1 cellular context compared by ENCODE assay signal in genomic region chr5:139388198-139388821, GRCh38.
TF ChIP-seq lines count a peak whose summit lies in the region.

No MANE protein-coding gene starts in this region.

TF ChIP-seq in H1, 55 proteins besides CTCF, POLR2A, EP300 and RAD21:
- TF ChIP-seq SIN3A (conservative IDR thresholded peaks at IDR 0.05 in 1 of 2, IDR thresholded peaks at IDR 0.05 in 1 of 2; ENCODE audit: low read depth in 1 of 2, low read length in 2 of 2) (no peak), GTF2F1 (IDR thresholded peaks at IDR 0.05; ENCODE audit: borderline replicate concordance, low read depth, low read length) (no peak), BCL11A (IDR thresholded peaks at IDR 0.05; ENCODE audit: low read depth in 2 of 2, low read length in 2 of 2) (no peak), SP2 (IDR thresholded peaks at IDR 0.05; ENCODE audit: low read length) (no peak), E2F6 (IDR thresholded peaks at IDR 0.05) (no peak), TCF12 (IDR thresholded peaks at IDR 0.05; ENCODE audit: low read depth, low read length) (peak; percentile 51; the same call in 1 of the 2 replicates), MAFK (IDR thresholded peaks at IDR 0.05; ENCODE audit: low read depth, low read length) (no peak), HDAC2 (IDR thresholded peaks at IDR 0.05; ENCODE audit: borderline replicate concordance in 1 of 2, low read depth in 2 of 2, low read length in 2 of 2) (no peak), POU5F1 (IDR thresholded peaks at IDR 0.05; ENCODE audit: low read depth, low read length) (no peak), CHD1 (IDR thresholded peaks at IDR 0.05; ENCODE audit: low read depth, low read length) (no peak), CREB1 (IDR thresholded peaks at IDR 0.05) (no peak), RBBP5 (IDR thresholded peaks at IDR 0.05; ENCODE audit: borderline replicate concordance, low read depth, low read length) (no peak), SP4 (IDR thresholded peaks at IDR 0.05; ENCODE audit: low read length) (no peak), EZH2 (IDR thresholded peaks at IDR 0.05; ENCODE audit: low read depth, low read length, severe bottlenecking) (no peak), KDM5A (IDR thresholded peaks at IDR 0.05; ENCODE audit: low read length) (no peak), CHD7 (IDR thresholded peaks at IDR 0.05; ENCODE audit: insufficient replicate concordance, low read length) (no peak), PHF8 (conservative IDR thresholded peaks at IDR 0.05; ENCODE audit: low read depth, low read length) (no peak), NANOG (IDR thresholded peaks at IDR 0.05; ENCODE audit: insufficient read depth, low read depth, low read length, poor library complexity, severe bottlenecking) (no peak), KDM1A (IDR thresholded peaks at IDR 0.05; ENCODE audit: borderline replicate concordance, low read length) (no peak), CHD2 (IDR thresholded peaks at IDR 0.05; ENCODE audit: low read length) (no peak), ASH2L (IDR thresholded peaks at IDR 0.05; ENCODE audit: low read length) (peak; percentile 76), SP1 (IDR thresholded peaks at IDR 0.05; ENCODE audit: low read depth, low read length) (0 out of 2 replicates have a peak, but pooled peaks have one; percentile 19)
